8 cellular contexts compared by ENCODE assay signal in the genomic region with DNA sequence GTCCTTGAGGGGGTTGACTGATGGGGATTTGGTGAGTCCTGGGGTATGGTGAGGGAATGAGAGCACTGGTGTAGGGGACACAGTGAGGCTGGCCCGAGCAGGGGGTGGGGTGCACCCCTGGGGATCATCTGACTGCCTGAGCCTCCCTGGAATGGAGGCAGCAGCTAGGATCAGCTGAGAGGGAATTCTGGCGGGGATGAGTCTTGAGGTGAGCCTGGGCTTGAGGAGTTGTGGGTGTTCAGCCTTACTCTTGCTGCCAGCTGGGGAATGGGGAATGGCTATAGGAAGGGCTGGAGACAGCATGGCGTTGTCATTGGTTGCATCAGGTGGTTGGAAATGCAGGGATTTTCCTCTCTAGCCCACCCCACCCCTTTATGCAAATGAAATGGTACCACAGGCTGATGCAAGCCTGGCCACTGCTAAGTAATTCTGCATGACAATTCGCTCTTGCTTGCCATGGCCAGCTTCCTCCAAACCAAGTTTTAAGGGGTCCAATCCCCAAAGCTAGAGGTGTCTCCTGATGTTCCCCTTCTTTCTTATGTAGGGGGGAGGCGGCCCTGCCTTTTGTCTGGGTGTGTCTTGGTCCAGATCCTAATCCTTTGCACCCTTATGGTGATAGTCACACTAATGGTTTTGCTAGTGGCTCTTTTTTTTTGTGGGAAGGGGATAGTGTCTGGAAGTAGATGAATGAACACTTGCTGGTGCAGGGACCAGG. TPM values are rescaled to one million over a fixed set of nuclear protein-coding genes. Genes with fewer than 3 reads are reported as not detected.
DNase-seq lines count a peak whose midpoint lies in the region; ATAC-seq lines count a peak whose summit lies in the region.

No MANE protein-coding gene starts in this region.

- H3K27ac Mint-ChIP-seq in activated naive CD4-positive, alpha-beta T cell treated with anti-CD3 and anti-CD28 coated beads for 36 hours: peak overlapping the region; percentile 99
- H3K27ac Mint-ChIP-seq in immature natural killer cell: peak overlapping the region in 4 of 6 donors; percentile 29 to 84 (median 64)

- peak overlapping the region; percentile 63 for H3K4me3 Mint-ChIP-seq in activated naive CD4-positive, alpha-beta T cell treated with anti-CD3 and anti-CD28 coated beads for 36 hours
- no peak overlapping the region for H3K4me3 Mint-ChIP-seq in immature natural killer cell

- no peaks in the 10 kb centered on the region for H3K9me3 Mint-ChIP-seq in activated naive CD4-positive, alpha-beta T cell treated with anti-CD3 and anti-CD28 coated beads for 36 hours
- no peaks in the 10 kb centered on the region for H3K9me3 Mint-ChIP-seq in immature natural killer cell

- H3K9me3 ChIP-seq in aorta (ENCODE audit: control insufficient read depth, low read length): no peaks in the 10 kb centered on the region

- no peak overlapping the region for H3K27ac ChIP-seq in aorta (ENCODE audit: low read depth in 1 of 2, low read length in 2 of 2)

- no peak overlapping the region for H3K4me3 ChIP-seq in aorta (ENCODE audit: low read length in 2 of 2)

- H3K4me1 ChIP-seq in aorta (ENCODE audit: control insufficient read depth in 1 of 2, insufficient read depth in 2 of 2, low read length in 2 of 2): peaks cover 5 to 11% of the 10 kb centered on the region in 2 donors

- 75 to 77% methylated on average over 5 of the region's 5 CpGs for WGBS in aorta, 2 donors

- DNase-seq in NK-92 treated with Interleukin-12 subunit alpha and Interleukin-12 subunit beta, amount 100 ng/mL, for 24 hours (lab: John Stamatoyannopoulos, UW): peak; percentile 60
- DNase-seq in NK-92 (lab: John Stamatoyannopoulos, UW; ENCODE audit: unreplicated experiment) (no peak), HT1080 (ENCODE audit: low read depth) (peak; percentile 32), immature natural killer cell (no peak), Kasumi-1 (lab: John Stamatoyannopoulos, UW) (no peak), aorta (no peak)
- peak; percentile 90 for DNase-seq in activated naive CD4-positive, alpha-beta T cell treated with anti-CD3 and anti-CD28 coated beads for 36 hours

- H3K4me1 Mint-ChIP-seq in activated naive CD4-positive, alpha-beta T cell treated with anti-CD3 and anti-CD28 coated beads for 36 hours (ENCODE audit: low read depth): peaks cover 75% of the 10 kb centered on the region
- H3K4me1 Mint-ChIP-seq in immature natural killer cell: peaks cover 39 to 43% of the 10 kb centered on the region in 2 donors

- no peaks in the 10 kb centered on the region for H3K27me3 ChIP-seq in aorta (ENCODE audit: control insufficient read depth in 1 of 2, insufficient read depth in 2 of 2, low read length in 1 of 2)

- H3K27me3 Mint-ChIP-seq in activated naive CD4-positive, alpha-beta T cell treated with anti-CD3 and anti-CD28 coated beads for 36 hours (ENCODE audit: low read depth): no peaks in the 10 kb centered on the region
- peaks cover 0 to 1% (median under 1%) of the 10 kb centered on the region in 3 donors for H3K27me3 Mint-ChIP-seq in immature natural killer cell (ENCODE audit: low read depth in 3 of 3)

- H3K36me3 Mint-ChIP-seq in activated naive CD4-positive, alpha-beta T cell treated with anti-CD3 and anti-CD28 coated beads for 36 hours (ENCODE audit: low read depth): peaks cover 73% of the 10 kb centered on the region
- peaks cover 2 to 27% (median 9%) of the 10 kb centered on the region in 3 donors for H3K36me3 Mint-ChIP-seq in immature natural killer cell

- peaks cover 0 to 14% of the 10 kb centered on the region in 2 donors for H3K36me3 ChIP-seq in aorta (ENCODE audit: control insufficient read depth in 1 of 2, insufficient read depth in 2 of 2, low read length in 1 of 2)

- CTCF ChIA-PET in activated naive CD4-positive, alpha-beta T cell treated with anti-CD3 and anti-CD28 coated beads for 36 hours (lab: Charles Lee): interaction anchor here (0.6 to 1.7 kb wide), 18 partner anchors 10 to 1553 kb away, joined by 3 to 9 read pairs (median 4); a partner anchor contains a TSS

- ATAC-seq in HG03354 (IDR thresholded peaks at IDR 0.05; ENCODE audit: poor library complexity, severe bottlenecking, unreplicated experiment) (no peak), aorta (ENCODE audit: low FRiP score) (no peak)

- intact Hi-C loops in activated naive CD4-positive, alpha-beta T cell treated with anti-CD3 and anti-CD28 coated beads for 36 hours (cut with micrococcal nuclease): loop anchor here (1.0 kb wide), 1 partner anchor 7 kb away; a partner anchor contains a TSS
- intact Hi-C loops in aorta (cut with DNase I): no loop called here

RNA-seq across cellular contexts. Expression of a gene that starts 7.5 kb away (rescaled TPM):
- total RNA-seq in HT1080 (2014; rRNA removed; shearing (Covaris generic)): 59.4 and 62.3 TPM in 2 replicates
- polyA plus RNA-seq in HT1080 (2015; cell fraction: cytosol; rRNA removed): 138 and 142 TPM in 2 replicates
- polyA plus RNA-seq in HT1080 (2015; cell fraction: nucleus; rRNA removed): 273 and 285 TPM in 2 replicates
- total RNA-seq in activated naive CD4-positive, alpha-beta T cell treated with anti-CD3 and anti-CD28 coated beads for 36 hours: 100 to 1,000 TPM in 1 of 2 experiments, 10 to 100 TPM in 1; 95.2 to 102 TPM
- polyA plus RNA-seq in immature natural killer cell (10 to 100 TPM in 1 of 3 donors, 1 to 10 TPM in 2; 5.9 to 18.4 (median 7.1) TPM), aorta (10 to 100 TPM; 80.6 to 83.3 TPM)
- 100 to 1,000 TPM; 161 to 250 TPM for total RNA-seq in aorta

RNA-seq across cellular contexts. Expression of a gene that starts 18.1 kb away (rescaled TPM):
- total RNA-seq in HT1080 (2014; rRNA removed; shearing (Covaris generic)): 15.4 and 17.3 TPM in 2 replicates
- 13.9 and 16.4 TPM in 2 replicates for polyA plus RNA-seq in HT1080 (2015; cell fraction: cytosol; rRNA removed)
- polyA plus RNA-seq in HT1080 (2015; cell fraction: nucleus; rRNA removed): 10.7 and 12.3 TPM in 2 replicates
- 1 to 10 TPM; 2.4 to 3.3 TPM for total RNA-seq in activated naive CD4-positive, alpha-beta T cell treated with anti-CD3 and anti-CD28 coated beads for 36 hours
- polyA plus RNA-seq in immature natural killer cell (10 to 100 TPM; 38.9 to 64.2 (median 41.3) TPM), aorta (100 to 1,000 TPM; 104 to 108 TPM)
- 10 to 100 TPM; 59.9 to 84.2 TPM for total RNA-seq in aorta

RNA-seq across cellular contexts. Expression of a gene that starts 45.6 kb away (rescaled TPM):
- 67.3 and 84.4 TPM in 2 replicates for total RNA-seq in HT1080 (2014; rRNA removed; shearing (Covaris generic))
- 65.6 and 69.6 TPM in 2 replicates for polyA plus RNA-seq in HT1080 (2015; cell fraction: cytosol; rRNA removed)
- 36.2 TPM in 2 replicates for polyA plus RNA-seq in HT1080 (2015; cell fraction: nucleus; rRNA removed)
- total RNA-seq in activated naive CD4-positive, alpha-beta T cell treated with anti-CD3 and anti-CD28 coated beads for 36 hours: 10 to 100 TPM; 61.6 to 63.0 TPM
- polyA plus RNA-seq in immature natural killer cell (10 to 100 TPM; 19.3 to 30.0 (median 27.0) TPM), aorta (10 to 100 TPM; 33.3 to 52.3 TPM)
- 10 to 100 TPM; 45.6 to 81.1 TPM for total RNA-seq in aorta

RNA-seq across cellular contexts. Expression of a gene that starts 51.9 kb away (rescaled TPM):
- 15.7 and 18.3 TPM in 2 replicates for total RNA-seq in HT1080 (2014; rRNA removed; shearing (Covaris generic))
- 12.6 and 13.1 TPM in 2 replicates for polyA plus RNA-seq in HT1080 (2015; cell fraction: cytosol; rRNA removed)
- 13.1 and 25.9 TPM in 2 replicates for polyA plus RNA-seq in HT1080 (2015; cell fraction: nucleus; rRNA removed)
- total RNA-seq in activated naive CD4-positive, alpha-beta T cell treated with anti-CD3 and anti-CD28 coated beads for 36 hours: 10 to 100 TPM; 20.2 to 23.0 TPM
- polyA plus RNA-seq in immature natural killer cell (10 to 100 TPM; 37.1 to 44.7 (median 41.2) TPM), aorta (10 to 100 TPM; 11.7 to 17.2 TPM)
- total RNA-seq in aorta: 10 to 100 TPM; 17.4 to 18.8 TPM

Comparison
In these comparisons a context has a peak if more than half of its experiments do, and no peak if none do; other contexts are left out.
1. DNase-seq: peak in NK-92 treated with Interleukin-12 subunit alpha and Interleukin-12 subunit beta, amount 100 ng/mL, for 24 hours (single experiment), HT1080 (single experiment) and activated naive CD4-positive, alpha-beta T cell treated with anti-CD3 and anti-CD28 coated beads for 36 hours (single experiment); none in NK-92 (single experiment), immature natural killer cell (0 of 3), Kasumi-1 (0 of 2) and aorta (0 of 2).